11 cellular contexts compared by ENCODE assay signal in genomic region chr1:44645466-44646244, GRCh38. TPM values are rescaled to one million over a fixed set of nuclear protein-coding genes. Genes with fewer than 3 reads are reported as not detected.
A peak's percentile ranks its signal among the peaks of the same experiment; 100 is the strongest.
DNase-seq lines count a peak whose midpoint lies in the region; ATAC-seq and TF ChIP-seq lines count a peak whose summit lies in the region.
"Had no signal": no experiment of that assay in that cellular context is flagged by ENCODE, and none has a peak within 500 bp of the region (broad histone marks: within the 10 kb centered on the region; RNA-seq: fewer than 3 reads in every experiment).

No MANE protein-coding gene starts in this region.

- TF ChIP-seq POLR2A in suprapubic skin (IDR thresholded peaks at IDR 0.05): no peak

- no peak for TF ChIP-seq EP300 in suprapubic skin (IDR thresholded peaks at IDR 0.05)

- POLR2A ChIA-PET in RWPE1 (lab: Yijun Ruan, JAX; ENCODE audit: low non-redundant PET): no interaction called here

- 55% methylated on average over 18 of the region's 18 CpGs for WGBS in suprapubic skin

- DNase-seq in RWPE1 (ENCODE audit: low spot score) (no peak), fibroblast of gingiva (ENCODE audit: low read depth) (peak; percentile 93), suprapubic skin (ENCODE audit: low spot score in 2 of 2) (peak in 1 of 2 donors; percentile 76), NCI-H345 treated with DMSO at 0.1 percent for 48 hours (lab: John Stamatoyannopoulos, UW; ENCODE audit: unreplicated experiment) (no peak), T-helper 1 cell (no peak)
- DNase-seq: activated naive CD4-positive, alpha-beta T cell treated with Interleukin-2 at 50 U/mL for 16 hours; PC-3 had no signal

- H3K4me1 ChIP-seq in muscle layer of colon (ENCODE audit: insufficient read depth, low read length): peaks cover 86% of the 10 kb centered on the region
- H3K4me1 ChIP-seq in suprapubic skin: peaks cover 27% of the 10 kb centered on the region

- no peaks in the 10 kb centered on the region for H3K27me3 ChIP-seq in muscle layer of colon (ENCODE audit: control insufficient read depth in 1 of 2, insufficient read depth in 2 of 2, low read length in 2 of 2)
- no peaks in the 10 kb centered on the region for H3K27me3 ChIP-seq in suprapubic skin

- CTCF ChIA-PET in RWPE1 (lab: Yijun Ruan, JAX): no interaction called here

- no peak for ATAC-seq in HG03342 (IDR thresholded peaks at IDR 0.05; ENCODE audit: unreplicated experiment)
- no peak for ATAC-seq in GM21367 (IDR thresholded peaks at IDR 0.05; ENCODE audit: unreplicated experiment)
- ATAC-seq: PC-3 had no signal

- no peaks in the 10 kb centered on the region for H3K9me3 ChIP-seq in muscle layer of colon (ENCODE audit: low read length)
- no peaks in the 10 kb centered on the region for H3K9me3 ChIP-seq in suprapubic skin

- H3K36me3 ChIP-seq in muscle layer of colon (ENCODE audit: insufficient read depth, low read length): peaks cover 59% of the 10 kb centered on the region
- H3K36me3 ChIP-seq in suprapubic skin: peaks cover 96% of the 10 kb centered on the region

- H3K27ac ChIP-seq in RWPE1: peak overlapping the region; percentile 10
- peak overlapping the region; percentile 94 for H3K27ac ChIP-seq in muscle layer of colon (ENCODE audit: low read depth, low read length)
- peak overlapping the region; percentile 3 for H3K27ac ChIP-seq in suprapubic skin

- H3K4me3 ChIP-seq in muscle layer of colon (ENCODE audit: low read depth in 1 of 2, low read length in 2 of 2): peak overlapping the region; percentile 13 to 45
- no peak overlapping the region for H3K4me3 ChIP-seq in suprapubic skin

- TF ChIP-seq CTCF in RWPE1 (conservative IDR thresholded peaks at IDR 0.05; ENCODE audit: low read depth): no peak
- no peak for TF ChIP-seq CTCF in suprapubic skin (IDR thresholded peaks at IDR 0.05)

- peak overlapping the region; percentile 25 for H3K9ac ChIP-seq in muscle layer of colon (ENCODE audit: low read length)

RNA-seq across cellular contexts. Expression of gene TMEM53, which starts 28.6 kb away (rescaled TPM):
- total RNA-seq in suprapubic skin: 1 to 10 TPM; 2.3 to 9.9 (median 4.3) TPM

RNA-seq across cellular contexts. Expression of gene ARMH1, which starts 28.9 kb away (rescaled TPM):
- total RNA-seq in suprapubic skin: 1 to 10 TPM in 3 of 4 donors, under 1 TPM in 1; 0.80 to 5.0 (median 1.4) TPM
- total RNA-seq: epithelial cell of proximal tubule had no signal

Comparison
In these comparisons a context has a peak if more than half of its experiments do, and no peak if none do; other contexts are left out.
1. H3K27ac ChIP-seq: peak in every context shown above with its lines; median percentile 94 in muscle layer of colon; 10 in RWPE1; 3 in suprapubic skin.